Comparison of ENCODE assay signal across 1 cellular context in genomic region chr22:20084547-20085413, GRCh38.
TF ChIP-seq lines count a peak whose summit lies in the region.

No MANE protein-coding gene starts in this region.

TF ChIP-seq in K562, 482 proteins besides CTCF, POLR2A, EP300 and RAD21 (continued from another document and continues in another):
- TF ChIP-seq, protein P1, sequence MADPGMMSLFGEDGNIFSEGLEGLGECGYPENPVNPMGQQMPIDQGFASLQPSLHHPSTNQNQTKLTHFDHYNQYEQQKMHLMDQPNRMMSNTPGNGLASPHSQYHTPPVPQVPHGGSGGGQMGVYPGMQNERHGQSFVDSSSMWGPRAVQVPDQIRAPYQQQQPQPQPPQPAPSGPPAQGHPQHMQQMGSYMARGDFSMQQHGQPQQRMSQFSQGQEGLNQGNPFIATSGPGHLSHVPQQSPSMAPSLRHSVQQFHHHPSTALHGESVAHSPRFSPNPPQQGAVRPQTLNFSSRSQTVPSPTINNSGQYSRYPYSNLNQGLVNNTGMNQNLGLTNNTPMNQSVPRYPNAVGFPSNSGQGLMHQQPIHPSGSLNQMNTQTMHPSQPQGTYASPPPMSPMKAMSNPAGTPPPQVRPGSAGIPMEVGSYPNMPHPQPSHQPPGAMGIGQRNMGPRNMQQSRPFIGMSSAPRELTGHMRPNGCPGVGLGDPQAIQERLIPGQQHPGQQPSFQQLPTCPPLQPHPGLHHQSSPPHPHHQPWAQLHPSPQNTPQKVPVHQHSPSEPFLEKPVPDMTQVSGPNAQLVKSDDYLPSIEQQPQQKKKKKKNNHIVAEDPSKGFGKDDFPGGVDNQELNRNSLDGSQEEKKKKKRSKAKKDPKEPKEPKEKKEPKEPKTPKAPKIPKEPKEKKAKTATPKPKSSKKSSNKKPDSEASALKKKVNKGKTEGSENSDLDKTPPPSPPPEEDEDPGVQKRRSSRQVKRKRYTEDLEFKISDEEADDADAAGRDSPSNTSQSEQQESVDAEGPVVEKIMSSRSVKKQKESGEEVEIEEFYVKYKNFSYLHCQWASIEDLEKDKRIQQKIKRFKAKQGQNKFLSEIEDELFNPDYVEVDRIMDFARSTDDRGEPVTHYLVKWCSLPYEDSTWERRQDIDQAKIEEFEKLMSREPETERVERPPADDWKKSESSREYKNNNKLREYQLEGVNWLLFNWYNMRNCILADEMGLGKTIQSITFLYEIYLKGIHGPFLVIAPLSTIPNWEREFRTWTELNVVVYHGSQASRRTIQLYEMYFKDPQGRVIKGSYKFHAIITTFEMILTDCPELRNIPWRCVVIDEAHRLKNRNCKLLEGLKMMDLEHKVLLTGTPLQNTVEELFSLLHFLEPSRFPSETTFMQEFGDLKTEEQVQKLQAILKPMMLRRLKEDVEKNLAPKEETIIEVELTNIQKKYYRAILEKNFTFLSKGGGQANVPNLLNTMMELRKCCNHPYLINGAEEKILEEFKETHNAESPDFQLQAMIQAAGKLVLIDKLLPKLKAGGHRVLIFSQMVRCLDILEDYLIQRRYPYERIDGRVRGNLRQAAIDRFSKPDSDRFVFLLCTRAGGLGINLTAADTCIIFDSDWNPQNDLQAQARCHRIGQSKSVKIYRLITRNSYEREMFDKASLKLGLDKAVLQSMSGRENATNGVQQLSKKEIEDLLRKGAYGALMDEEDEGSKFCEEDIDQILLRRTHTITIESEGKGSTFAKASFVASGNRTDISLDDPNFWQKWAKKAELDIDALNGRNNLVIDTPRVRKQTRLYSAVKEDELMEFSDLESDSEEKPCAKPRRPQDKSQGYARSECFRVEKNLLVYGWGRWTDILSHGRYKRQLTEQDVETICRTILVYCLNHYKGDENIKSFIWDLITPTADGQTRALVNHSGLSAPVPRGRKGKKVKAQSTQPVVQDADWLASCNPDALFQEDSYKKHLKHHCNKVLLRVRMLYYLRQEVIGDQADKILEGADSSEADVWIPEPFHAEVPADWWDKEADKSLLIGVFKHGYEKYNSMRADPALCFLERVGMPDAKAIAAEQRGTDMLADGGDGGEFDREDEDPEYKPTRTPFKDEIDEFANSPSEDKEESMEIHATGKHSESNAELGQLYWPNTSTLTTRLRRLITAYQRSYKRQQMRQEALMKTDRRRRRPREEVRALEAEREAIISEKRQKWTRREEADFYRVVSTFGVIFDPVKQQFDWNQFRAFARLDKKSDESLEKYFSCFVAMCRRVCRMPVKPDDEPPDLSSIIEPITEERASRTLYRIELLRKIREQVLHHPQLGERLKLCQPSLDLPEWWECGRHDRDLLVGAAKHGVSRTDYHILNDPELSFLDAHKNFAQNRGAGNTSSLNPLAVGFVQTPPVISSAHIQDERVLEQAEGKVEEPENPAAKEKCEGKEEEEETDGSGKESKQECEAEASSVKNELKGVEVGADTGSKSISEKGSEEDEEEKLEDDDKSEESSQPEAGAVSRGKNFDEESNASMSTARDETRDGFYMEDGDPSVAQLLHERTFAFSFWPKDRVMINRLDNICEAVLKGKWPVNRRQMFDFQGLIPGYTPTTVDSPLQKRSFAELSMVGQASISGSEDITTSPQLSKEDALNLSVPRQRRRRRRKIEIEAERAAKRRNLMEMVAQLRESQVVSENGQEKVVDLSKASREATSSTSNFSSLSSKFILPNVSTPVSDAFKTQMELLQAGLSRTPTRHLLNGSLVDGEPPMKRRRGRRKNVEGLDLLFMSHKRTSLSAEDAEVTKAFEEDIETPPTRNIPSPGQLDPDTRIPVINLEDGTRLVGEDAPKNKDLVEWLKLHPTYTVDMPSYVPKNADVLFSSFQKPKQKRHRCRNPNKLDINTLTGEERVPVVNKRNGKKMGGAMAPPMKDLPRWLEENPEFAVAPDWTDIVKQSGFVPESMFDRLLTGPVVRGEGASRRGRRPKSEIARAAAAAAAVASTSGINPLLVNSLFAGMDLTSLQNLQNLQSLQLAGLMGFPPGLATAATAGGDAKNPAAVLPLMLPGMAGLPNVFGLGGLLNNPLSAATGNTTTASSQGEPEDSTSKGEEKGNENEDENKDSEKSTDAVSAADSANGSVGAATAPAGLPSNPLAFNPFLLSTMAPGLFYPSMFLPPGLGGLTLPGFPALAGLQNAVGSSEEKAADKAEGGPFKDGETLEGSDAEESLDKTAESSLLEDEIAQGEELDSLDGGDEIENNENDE (IDR thresholded peaks at IDR 0.05; ENCODE audit: low read depth, low read length): no peak
- TF ChIP-seq ZNF561 (CRISPR knock-in tag; conservative IDR thresholded peaks at IDR 0.05) (no peak), GTF2A2 (tag; IDR thresholded peaks at IDR 0.05) (no peak), XRCC3 (IDR thresholded peaks at IDR 0.05) (no peak), RBM22 (IDR thresholded peaks at IDR 0.05; ENCODE audit: low read depth, low read length, poor library complexity, severe bottlenecking) (no peak), ARID2 (IDR thresholded peaks at IDR 0.05) (no peak), ZNF41 (CRISPR knock-in tag; conservative IDR thresholded peaks at IDR 0.05) (peak; percentile 70; the same call in 1 of the 2 replicates), MIER1 (IDR thresholded peaks at IDR 0.05; ENCODE audit: low read depth) (no peak), ETV5 (CRISPR knock-in tag; IDR thresholded peaks at IDR 0.05; ENCODE audit: low read depth) (no peak), SMAD1 (IDR thresholded peaks at IDR 0.05; ENCODE audit: low read depth, low read length, partially characterized antibody) (peak; percentile 71), PRPF4 (IDR thresholded peaks at IDR 0.05; ENCODE audit: insufficient read depth, low read depth, low read length, poor library complexity, severe bottlenecking) (no peak), SP2 (IDR thresholded peaks at IDR 0.05; ENCODE audit: extremely low read depth, low read depth, low read length, poor library complexity, severe bottlenecking) (no peak), ZNF79 (CRISPR knock-in tag; IDR thresholded peaks at IDR 0.05; ENCODE audit: low read depth) (no peak), RB1 (IDR thresholded peaks at IDR 0.05; ENCODE audit: low read depth) (no peak), ZNF444 (CRISPR knock-in tag; IDR thresholded peaks at IDR 0.05) (peak; percentile 49; the same call in 1 of the 2 replicates), ZNF407 (IDR thresholded peaks at IDR 0.05; ENCODE audit: low read depth) (no peak), DPF2 (IDR thresholded peaks at IDR 0.05) (no peak), ZBTB11 (CRISPR knock-in tag; IDR thresholded peaks at IDR 0.05) (no peak), CLOCK (CRISPR knock-in tag; IDR thresholded peaks at IDR 0.05; ENCODE audit: borderline replicate concordance) (peak; percentile 53; the same call in 1 of the 2 replicates), SNIP1 (IDR thresholded peaks at IDR 0.05; ENCODE audit: low read depth) (no peak), SAFB2 (IDR thresholded peaks at IDR 0.05; ENCODE audit: borderline replicate concordance, low read depth, low read length, severe bottlenecking) (no peak), HNRNPLL (IDR thresholded peaks at IDR 0.05; ENCODE audit: low read depth, low read length, poor library complexity, severe bottlenecking) (no peak), ZBTB8A (IDR thresholded peaks at IDR 0.05; ENCODE audit: partially characterized antibody) (no peak), LARP7 (IDR thresholded peaks at IDR 0.05) (no peak), CEBPB (tag; IDR thresholded peaks at IDR 0.05) (no peak)
- TF ChIP-seq, protein P2, sequence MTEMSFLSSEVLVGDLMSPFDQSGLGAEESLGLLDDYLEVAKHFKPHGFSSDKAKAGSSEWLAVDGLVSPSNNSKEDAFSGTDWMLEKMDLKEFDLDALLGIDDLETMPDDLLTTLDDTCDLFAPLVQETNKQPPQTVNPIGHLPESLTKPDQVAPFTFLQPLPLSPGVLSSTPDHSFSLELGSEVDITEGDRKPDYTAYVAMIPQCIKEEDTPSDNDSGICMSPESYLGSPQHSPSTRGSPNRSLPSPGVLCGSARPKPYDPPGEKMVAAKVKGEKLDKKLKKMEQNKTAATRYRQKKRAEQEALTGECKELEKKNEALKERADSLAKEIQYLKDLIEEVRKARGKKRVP (CRISPR knock-in tag; IDR thresholded peaks at IDR 0.05): peak; percentile 67; the same call in 1 of the 2 replicates
- TF ChIP-seq, protein P3, sequence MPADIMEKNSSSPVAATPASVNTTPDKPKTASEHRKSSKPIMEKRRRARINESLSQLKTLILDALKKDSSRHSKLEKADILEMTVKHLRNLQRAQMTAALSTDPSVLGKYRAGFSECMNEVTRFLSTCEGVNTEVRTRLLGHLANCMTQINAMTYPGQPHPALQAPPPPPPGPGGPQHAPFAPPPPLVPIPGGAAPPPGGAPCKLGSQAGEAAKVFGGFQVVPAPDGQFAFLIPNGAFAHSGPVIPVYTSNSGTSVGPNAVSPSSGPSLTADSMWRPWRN (IDR thresholded peaks at IDR 0.05; ENCODE audit: low read depth): no peak
